ENCODE assay signal across 1 cellular context in genomic region chr12:51342416-51342815, GRCh38.
TF ChIP-seq lines count a peak whose summit lies in the region.

No MANE protein-coding gene starts in this region.

TF ChIP-seq in K562, 482 proteins besides CTCF, POLR2A, EP300 and RAD21:
- TF ChIP-seq, protein P1, sequence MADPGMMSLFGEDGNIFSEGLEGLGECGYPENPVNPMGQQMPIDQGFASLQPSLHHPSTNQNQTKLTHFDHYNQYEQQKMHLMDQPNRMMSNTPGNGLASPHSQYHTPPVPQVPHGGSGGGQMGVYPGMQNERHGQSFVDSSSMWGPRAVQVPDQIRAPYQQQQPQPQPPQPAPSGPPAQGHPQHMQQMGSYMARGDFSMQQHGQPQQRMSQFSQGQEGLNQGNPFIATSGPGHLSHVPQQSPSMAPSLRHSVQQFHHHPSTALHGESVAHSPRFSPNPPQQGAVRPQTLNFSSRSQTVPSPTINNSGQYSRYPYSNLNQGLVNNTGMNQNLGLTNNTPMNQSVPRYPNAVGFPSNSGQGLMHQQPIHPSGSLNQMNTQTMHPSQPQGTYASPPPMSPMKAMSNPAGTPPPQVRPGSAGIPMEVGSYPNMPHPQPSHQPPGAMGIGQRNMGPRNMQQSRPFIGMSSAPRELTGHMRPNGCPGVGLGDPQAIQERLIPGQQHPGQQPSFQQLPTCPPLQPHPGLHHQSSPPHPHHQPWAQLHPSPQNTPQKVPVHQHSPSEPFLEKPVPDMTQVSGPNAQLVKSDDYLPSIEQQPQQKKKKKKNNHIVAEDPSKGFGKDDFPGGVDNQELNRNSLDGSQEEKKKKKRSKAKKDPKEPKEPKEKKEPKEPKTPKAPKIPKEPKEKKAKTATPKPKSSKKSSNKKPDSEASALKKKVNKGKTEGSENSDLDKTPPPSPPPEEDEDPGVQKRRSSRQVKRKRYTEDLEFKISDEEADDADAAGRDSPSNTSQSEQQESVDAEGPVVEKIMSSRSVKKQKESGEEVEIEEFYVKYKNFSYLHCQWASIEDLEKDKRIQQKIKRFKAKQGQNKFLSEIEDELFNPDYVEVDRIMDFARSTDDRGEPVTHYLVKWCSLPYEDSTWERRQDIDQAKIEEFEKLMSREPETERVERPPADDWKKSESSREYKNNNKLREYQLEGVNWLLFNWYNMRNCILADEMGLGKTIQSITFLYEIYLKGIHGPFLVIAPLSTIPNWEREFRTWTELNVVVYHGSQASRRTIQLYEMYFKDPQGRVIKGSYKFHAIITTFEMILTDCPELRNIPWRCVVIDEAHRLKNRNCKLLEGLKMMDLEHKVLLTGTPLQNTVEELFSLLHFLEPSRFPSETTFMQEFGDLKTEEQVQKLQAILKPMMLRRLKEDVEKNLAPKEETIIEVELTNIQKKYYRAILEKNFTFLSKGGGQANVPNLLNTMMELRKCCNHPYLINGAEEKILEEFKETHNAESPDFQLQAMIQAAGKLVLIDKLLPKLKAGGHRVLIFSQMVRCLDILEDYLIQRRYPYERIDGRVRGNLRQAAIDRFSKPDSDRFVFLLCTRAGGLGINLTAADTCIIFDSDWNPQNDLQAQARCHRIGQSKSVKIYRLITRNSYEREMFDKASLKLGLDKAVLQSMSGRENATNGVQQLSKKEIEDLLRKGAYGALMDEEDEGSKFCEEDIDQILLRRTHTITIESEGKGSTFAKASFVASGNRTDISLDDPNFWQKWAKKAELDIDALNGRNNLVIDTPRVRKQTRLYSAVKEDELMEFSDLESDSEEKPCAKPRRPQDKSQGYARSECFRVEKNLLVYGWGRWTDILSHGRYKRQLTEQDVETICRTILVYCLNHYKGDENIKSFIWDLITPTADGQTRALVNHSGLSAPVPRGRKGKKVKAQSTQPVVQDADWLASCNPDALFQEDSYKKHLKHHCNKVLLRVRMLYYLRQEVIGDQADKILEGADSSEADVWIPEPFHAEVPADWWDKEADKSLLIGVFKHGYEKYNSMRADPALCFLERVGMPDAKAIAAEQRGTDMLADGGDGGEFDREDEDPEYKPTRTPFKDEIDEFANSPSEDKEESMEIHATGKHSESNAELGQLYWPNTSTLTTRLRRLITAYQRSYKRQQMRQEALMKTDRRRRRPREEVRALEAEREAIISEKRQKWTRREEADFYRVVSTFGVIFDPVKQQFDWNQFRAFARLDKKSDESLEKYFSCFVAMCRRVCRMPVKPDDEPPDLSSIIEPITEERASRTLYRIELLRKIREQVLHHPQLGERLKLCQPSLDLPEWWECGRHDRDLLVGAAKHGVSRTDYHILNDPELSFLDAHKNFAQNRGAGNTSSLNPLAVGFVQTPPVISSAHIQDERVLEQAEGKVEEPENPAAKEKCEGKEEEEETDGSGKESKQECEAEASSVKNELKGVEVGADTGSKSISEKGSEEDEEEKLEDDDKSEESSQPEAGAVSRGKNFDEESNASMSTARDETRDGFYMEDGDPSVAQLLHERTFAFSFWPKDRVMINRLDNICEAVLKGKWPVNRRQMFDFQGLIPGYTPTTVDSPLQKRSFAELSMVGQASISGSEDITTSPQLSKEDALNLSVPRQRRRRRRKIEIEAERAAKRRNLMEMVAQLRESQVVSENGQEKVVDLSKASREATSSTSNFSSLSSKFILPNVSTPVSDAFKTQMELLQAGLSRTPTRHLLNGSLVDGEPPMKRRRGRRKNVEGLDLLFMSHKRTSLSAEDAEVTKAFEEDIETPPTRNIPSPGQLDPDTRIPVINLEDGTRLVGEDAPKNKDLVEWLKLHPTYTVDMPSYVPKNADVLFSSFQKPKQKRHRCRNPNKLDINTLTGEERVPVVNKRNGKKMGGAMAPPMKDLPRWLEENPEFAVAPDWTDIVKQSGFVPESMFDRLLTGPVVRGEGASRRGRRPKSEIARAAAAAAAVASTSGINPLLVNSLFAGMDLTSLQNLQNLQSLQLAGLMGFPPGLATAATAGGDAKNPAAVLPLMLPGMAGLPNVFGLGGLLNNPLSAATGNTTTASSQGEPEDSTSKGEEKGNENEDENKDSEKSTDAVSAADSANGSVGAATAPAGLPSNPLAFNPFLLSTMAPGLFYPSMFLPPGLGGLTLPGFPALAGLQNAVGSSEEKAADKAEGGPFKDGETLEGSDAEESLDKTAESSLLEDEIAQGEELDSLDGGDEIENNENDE (IDR thresholded peaks at IDR 0.05; ENCODE audit: low read depth, low read length) = no peak
- TF ChIP-seq ZBTB40 (IDR thresholded peaks at IDR 0.05) (no peak), ZBTB40 (CRISPR knock-in tag; IDR thresholded peaks at IDR 0.05) (no peak), RBM14 (IDR thresholded peaks at IDR 0.05; ENCODE audit: borderline replicate concordance, insufficient read depth, low read depth, low read length) (no peak), ETS2 (tag; IDR thresholded peaks at IDR 0.05; ENCODE audit: borderline replicate concordance, poor library complexity, severe bottlenecking) (no peak), ZNF143 (CRISPR knock-in tag; IDR thresholded peaks at IDR 0.05) (no peak), SIX5 (IDR thresholded peaks at IDR 0.05; ENCODE audit: borderline replicate concordance in 1 of 2, insufficient read depth in 1 of 2, low read depth in 1 of 2, low read length in 2 of 2) (no peak), RBM34 (IDR thresholded peaks at IDR 0.05; ENCODE audit: borderline replicate concordance, insufficient read depth, low read length) (no peak), POLR2G (IDR thresholded peaks at IDR 0.05; ENCODE audit: low read depth, low read length) (no peak), ZNF239 (CRISPR knock-in tag; IDR thresholded peaks at IDR 0.05) (no peak), ARID3B (CRISPR knock-in tag; IDR thresholded peaks at IDR 0.05; ENCODE audit: borderline replicate concordance) (no peak), BCL6 (CRISPR knock-in tag; IDR thresholded peaks at IDR 0.05) (no peak)
